In genomic region chr1:197003132-197003531, GRCh38 we compare ENCODE assay signal across 11 cellular contexts. TPM values are rescaled to one million over a fixed set of nuclear protein-coding genes. Genes with fewer than 3 reads are reported as not detected.
"Had no signal": no experiment of that assay in that cellular context is flagged by ENCODE, and none has a peak within 500 bp of the region (broad histone marks: within the 10 kb centered on the region; RNA-seq: fewer than 3 reads in every experiment).

No MANE protein-coding gene starts in this region.

- DNase-seq: GM23248, GOT3, H7, HFFc6 had no signal

- H3K4me3 Mint-ChIP-seq: HFFc6, IgD-negative memory B cell had no signal

- H3K27me3 Mint-ChIP-seq: IgD-negative memory B cell had no signal

- H3K4me1 Mint-ChIP-seq: IgD-negative memory B cell had no signal

- H3K27ac Mint-ChIP-seq: HFFc6, IgD-negative memory B cell had no signal

- H3K36me3 ChIP-seq: HAP-1 had no signal

- H3K36me3 Mint-ChIP-seq: IgD-negative memory B cell had no signal

- ATAC-seq: HCT116, HepG2 had no signal

- H3K9me3 Mint-ChIP-seq: HFFc6, IgD-negative memory B cell had no signal

- H3K9me3 ChIP-seq: HAP-1 had no signal

- H3K27ac ChIP-seq: GM23248, HL-60 had no signal

- H3K4me3 ChIP-seq: GM23248, HAP-1 had no signal

RNA-seq across cellular contexts. Expression of gene CFHR5, which starts 25.8 kb away (rescaled TPM):
- total RNA-seq: GM23248, H4, H7, HepG2, HFFc6, HT1080 had no signal

RNA-seq across cellular contexts. Expression of gene CFHR2, which starts 59.6 kb away (rescaled TPM):
- total RNA-seq: GM23248, H4, H7, HepG2, HFFc6, HT1080 had no signal
